Comparison of ENCODE assay signal across 8 cellular contexts in the genomic region with DNA sequence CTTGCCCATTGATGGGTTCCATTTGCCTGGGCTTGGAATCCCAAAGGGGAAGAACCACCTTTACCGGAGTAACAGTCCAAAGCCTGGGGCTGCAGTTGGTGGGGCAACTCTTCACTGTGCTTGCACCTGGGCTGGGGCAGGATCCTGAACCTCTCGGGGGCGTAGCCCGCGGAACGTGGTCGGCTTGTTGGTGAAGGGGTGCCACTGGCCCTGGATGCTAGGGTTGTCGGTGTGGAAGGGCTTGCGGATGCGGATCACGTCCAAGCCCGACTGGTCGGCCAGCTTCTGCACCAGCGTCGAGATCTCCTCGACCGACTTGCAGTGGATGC. TPM values are rescaled to one million over a fixed set of nuclear protein-coding genes. Genes with fewer than 3 reads are reported as not detected.
DNase-seq lines count a peak whose midpoint lies in the region; ATAC-seq and TF ChIP-seq lines count a peak whose summit lies in the region.

No MANE protein-coding gene starts in this region.

- intact Hi-C loops in A673 (cut with micrococcal nuclease; ENCODE audit: unreplicated experiment), result no loop called here

- no peak overlapping the region for H3K27ac Mint-ChIP-seq in central memory CD8-positive, alpha-beta T cell (ENCODE audit: low read depth)

- H3K9me3 Mint-ChIP-seq in central memory CD8-positive, alpha-beta T cell, result no peaks in the 10 kb centered on the region

- H3K27me3 ChIP-seq in A673 (replicated peaks; ENCODE audit: insufficient read depth, low read depth, low read length, poor library complexity), result no peaks in the 10 kb centered on the region
- no peaks in the 10 kb centered on the region for H3K27me3 ChIP-seq in HUES6 (ENCODE audit: control insufficient read depth, insufficient read depth, low read length)
- H3K27me3 ChIP-seq in mucosa of rectum (ENCODE audit: control insufficient read depth in 2 of 2, insufficient read depth in 2 of 2, low read length in 2 of 2), result no peaks in the 10 kb centered on the region

- H3K27ac ChIP-seq in A673 (ENCODE audit: low read depth, low read length, poor library complexity, severe bottlenecking) (peak overlapping the region; percentile 83), HUES6 (ENCODE audit: low read depth, low read length) (no peak overlapping the region), mucosa of rectum (ENCODE audit: low read depth in 2 of 2, low read length in 2 of 2) (peak overlapping the region; percentile 69 to 88)

- CTCF ChIA-PET in A673 (lab: Charles Lee), result interaction anchor here (0.5 kb wide), 1 partner anchor 558 kb away, joined by 3 read pairs; no protein-coding TSS in a partner anchor

- H3K36me3 Mint-ChIP-seq in central memory CD8-positive, alpha-beta T cell (ENCODE audit: insufficient read depth), result peaks cover 19% of the 10 kb centered on the region

- H3K4me3 ChIP-seq in A673 (ENCODE audit: low read depth, low read length, poor library complexity, severe bottlenecking), result peak overlapping the region; percentile 93
- peak overlapping the region; percentile 99 for H3K4me3 ChIP-seq in HUES6 (ENCODE audit: low read depth, low read length)
- peak overlapping the region; percentile 90 to 91 for H3K4me3 ChIP-seq in mucosa of rectum (ENCODE audit: low read length in 2 of 2)

- peaks cover 45% of the 10 kb centered on the region for H3K4me1 Mint-ChIP-seq in central memory CD8-positive, alpha-beta T cell

- POLR2A ChIA-PET in A673 (lab: Charles Lee; ENCODE audit: low non-redundant PET), result no interaction called here

- TF ChIP-seq CTCF in A673 (conservative IDR thresholded peaks at IDR 0.05; ENCODE audit: low read depth, low read length), result no peak
- TF ChIP-seq CTCF in GM13976 (IDR thresholded peaks at IDR 0.05; ENCODE audit: borderline replicate concordance, control extremely low read depth, extremely low read depth, insufficient read depth, missing control alignments), result no peak

- ATAC-seq in central memory CD8-positive, alpha-beta T cell (replicated peaks; ENCODE audit: extremely low read depth, poor library complexity, severe bottlenecking), result no peak
- ATAC-seq in GM18519 (IDR thresholded peaks at IDR 0.05; ENCODE audit: low FRiP score, unreplicated experiment), result no peak

- H3K9ac ChIP-seq in HUES6 (ENCODE audit: low read length) (peak overlapping the region; percentile 90), mucosa of rectum (ENCODE audit: low read depth in 1 of 2, low read length in 2 of 2) (peak overlapping the region; percentile 79 to 81)

- H3K4me3 Mint-ChIP-seq in central memory CD8-positive, alpha-beta T cell, result peak overlapping the region; percentile 93

- peaks cover 33% of the 10 kb centered on the region for H3K36me3 ChIP-seq in A673 (ENCODE audit: insufficient read depth, low read length, poor library complexity, severe bottlenecking)
- peaks cover 41% of the 10 kb centered on the region for H3K36me3 ChIP-seq in HUES6 (ENCODE audit: control insufficient read depth, insufficient read depth, low read length)
- H3K36me3 ChIP-seq in mucosa of rectum (ENCODE audit: control insufficient read depth in 2 of 2, insufficient read depth in 2 of 2, low read length in 2 of 2), result peaks cover 33 to 45% of the 10 kb centered on the region in 2 donors

- H3K9me3 ChIP-seq in A673 (ENCODE audit: low read depth, low read length, poor library complexity, severe bottlenecking) (no peaks in the 10 kb centered on the region), HUES6 (ENCODE audit: control insufficient read depth, insufficient read depth, low read depth, low read length) (no peaks in the 10 kb centered on the region), mucosa of rectum (ENCODE audit: control insufficient read depth in 2 of 2, low read length in 2 of 2) (no peaks in the 10 kb centered on the region)

- DNase-seq in A673 (ENCODE audit: low spot score) (no peak), GM13976 (ENCODE audit: low spot score) (no peak), islet precursor cell (no peak)
- DNase-seq in central memory CD8-positive, alpha-beta T cell (ENCODE audit: low spot score in 2 of 2), result no peak
- no peak for DNase-seq in stimulated activated CD4-positive, alpha-beta T cell treated with anti-CD3 and anti-CD28 coated beads, Interleukin-4, amount 100 ng/mL, for 4 hours

- no peaks in the 10 kb centered on the region for H3K27me3 Mint-ChIP-seq in central memory CD8-positive, alpha-beta T cell

- in situ Hi-C loops in GM13976 (cut with MboI; ENCODE audit: low sequenced_read_pairs, unreplicated experiment), result no loop called here

- H3K4me1 ChIP-seq in A673 (ENCODE audit: insufficient read depth, low read length, poor library complexity, severe bottlenecking), result peaks cover 24% of the 10 kb centered on the region
- no peaks in the 10 kb centered on the region; the same call in 1 of the 2 replicates for H3K4me1 ChIP-seq in HUES6 (ENCODE audit: control insufficient read depth, insufficient read depth, low read length)
- peaks cover 18 to 20% of the 10 kb centered on the region in 2 donors for H3K4me1 ChIP-seq in mucosa of rectum (ENCODE audit: control insufficient read depth in 2 of 2, insufficient read depth in 2 of 2, low read length in 2 of 2)

- BruUV-seq in A673 (replicated peaks; lab: Mats Ljungman, UMichigan), result no TSS peak

RNA-seq across cellular contexts. Expression of a gene that starts 0.7 kb away (rescaled TPM):
- 80.4 and 88.8 TPM in 2 replicates for total RNA-seq in A673 (2021)

RNA-seq across cellular contexts. Expression of a gene that starts 0.8 kb away (rescaled TPM):
- total RNA-seq in A673 (2021), result 29.5 and 30.8 TPM in 2 replicates

RNA-seq across cellular contexts. Expression of a gene that starts 13.0 kb away (rescaled TPM):
- 49.1 and 59.9 TPM in 2 replicates for total RNA-seq in A673 (2021)

RNA-seq across cellular contexts. Expression of a gene that starts 17.3 kb away (rescaled TPM):
- 6.1 and 9.2 TPM in 2 replicates for total RNA-seq in A673 (2021)

RNA-seq across cellular contexts. Expression of a gene that starts 44.3 kb away (rescaled TPM):
- 0.26 and 0.30 TPM in 2 replicates for total RNA-seq in A673 (2021)
